Comparison of ENCODE assay signal across 1 cellular context in the genomic region with DNA sequence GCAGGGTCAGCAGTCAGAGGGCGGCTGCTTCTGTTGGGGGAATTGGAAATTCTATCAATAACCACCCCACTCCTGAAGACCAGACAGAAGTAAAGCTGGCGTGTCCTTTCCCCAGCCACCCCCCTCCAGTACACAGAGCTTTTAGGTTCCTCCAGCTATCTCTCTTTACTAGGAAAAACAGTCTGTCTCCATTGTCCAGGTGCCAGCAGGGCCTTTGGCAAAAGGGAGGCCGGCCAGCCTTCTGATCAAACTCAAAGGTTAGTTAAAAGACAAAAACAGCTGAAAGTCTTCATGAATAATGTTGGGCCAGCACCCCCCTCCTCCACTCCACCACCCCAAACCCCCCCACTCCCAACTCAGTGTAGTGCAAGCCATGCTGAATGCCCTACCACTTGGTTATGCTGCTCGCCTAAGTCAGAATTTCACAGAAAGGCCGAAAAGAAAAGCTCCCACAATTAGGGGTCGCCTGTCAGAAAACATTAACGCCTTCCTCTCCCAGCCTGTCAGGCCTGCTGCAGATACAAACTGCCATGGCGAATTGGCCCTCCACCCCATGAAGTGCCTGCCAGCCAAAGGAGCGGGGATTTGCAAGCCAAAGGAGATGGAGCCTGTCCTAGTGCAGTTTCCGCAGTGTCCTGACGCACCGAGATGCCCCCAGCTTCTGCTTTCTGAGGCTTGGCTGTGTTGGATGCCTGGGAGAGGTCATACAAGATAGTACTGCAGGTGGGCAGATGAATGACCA.
TF ChIP-seq lines count a peak whose summit lies in the region.

No MANE protein-coding gene starts in this region.

TF ChIP-seq in GM23338, 12 proteins besides CTCF, POLR2A, EP300 and RAD21 (continued from another document):
- TF ChIP-seq ZNF114 (CRISPR knock-in tag; IDR thresholded peaks at IDR 0.05) (no peak), POLR2AphosphoS5 (IDR thresholded peaks at IDR 0.05; ENCODE audit: low read depth) (no peak), JUNB (IDR thresholded peaks at IDR 0.05; ENCODE audit: unreplicated experiment) (no peak), EZH2 (IDR thresholded peaks at IDR 0.05; ENCODE audit: low read depth, unreplicated experiment) (no peak)
